ENCODE assay signal across 8 cellular contexts in genomic region chr15:85625431-85625830, GRCh38.
DNase-seq lines count a peak whose midpoint lies in the region; ATAC-seq lines count a peak whose summit lies in the region.

No MANE protein-coding gene starts in this region.

- H3K4me1 ChIP-seq in trophoblast cell (ENCODE audit: control insufficient read depth in 1 of 2, insufficient read depth in 2 of 2, low read length in 2 of 2): peaks cover 0 to 3% of the 10 kb centered on the region in 2 experiments

- H3K79me2 ChIP-seq in trophoblast cell (ENCODE audit: control insufficient read depth, insufficient read depth, low read length, poor library complexity): no peaks in the 10 kb centered on the region

- H3K27ac Mint-ChIP-seq in activated naive CD8-positive, alpha-beta T cell treated with anti-CD3 and anti-CD28 coated beads, Interleukin-2, amount 10 ng/mL, durations not matched to agents 7 days and 5 days: peak overlapping the region; percentile 53

- H3K79me1 ChIP-seq in trophoblast cell (ENCODE audit: low read length): no peaks in the 10 kb centered on the region

- H3K14ac ChIP-seq in trophoblast cell (ENCODE audit: low read length): no peak overlapping the region

- H2BK120ac ChIP-seq in trophoblast cell (ENCODE audit: insufficient read depth, low read length, poor library complexity): no peak overlapping the region

- no peaks in the 10 kb centered on the region for H3K9me3 Mint-ChIP-seq in activated naive CD8-positive, alpha-beta T cell treated with anti-CD3 and anti-CD28 coated beads, Interleukin-2, amount 10 ng/mL, durations not matched to agents 7 days and 5 days

- H3K27me3 ChIP-seq in trophoblast cell (ENCODE audit: insufficient read depth, low read length): no peaks in the 10 kb centered on the region

- no peak overlapping the region for H3K4me2 ChIP-seq in trophoblast cell (ENCODE audit: low read length)

- peak; percentile 10 for ATAC-seq in GM18520 (IDR thresholded peaks at IDR 0.05; ENCODE audit: unreplicated experiment)
- ATAC-seq in HG02973 (IDR thresholded peaks at IDR 0.05; ENCODE audit: unreplicated experiment): peak; percentile 15
- peak; percentile 31 for ATAC-seq in activated naive CD8-positive, alpha-beta T cell treated with anti-CD3 and anti-CD28 coated beads, Interleukin-2, amount 10 ng/mL, durations not matched to agents 7 days and 5 days (ENCODE audit: low read depth)

- no peak overlapping the region for H3K9ac ChIP-seq in trophoblast cell (ENCODE audit: low read length)

- no peak overlapping the region for H3K18ac ChIP-seq in trophoblast cell (ENCODE audit: low read length)

- WGBS in trophoblast cell (ENCODE audit: extremely low coverage, insufficient coverage, insufficient read length): no CpG with 5 or more reads among the region's 6 CpGs

- H3K36me3 Mint-ChIP-seq in activated naive CD8-positive, alpha-beta T cell treated with anti-CD3 and anti-CD28 coated beads, Interleukin-2, amount 10 ng/mL, durations not matched to agents 7 days and 5 days: peaks cover 24% of the 10 kb centered on the region

- H2BK12ac ChIP-seq in trophoblast cell (ENCODE audit: low read length): peak overlapping the region; percentile 6

- H3K9me3 ChIP-seq in trophoblast cell (ENCODE audit: insufficient read depth, low read depth, low read length): no peaks in the 10 kb centered on the region

- no peak overlapping the region for H2AK5ac ChIP-seq in trophoblast cell (ENCODE audit: low read length)

- H2BK5ac ChIP-seq in trophoblast cell (ENCODE audit: low read depth, low read length, poor library complexity): no peak overlapping the region

- no peak overlapping the region for H3K27ac ChIP-seq in trophoblast cell (ENCODE audit: low read depth, low read length)

- no peak overlapping the region for H4K8ac ChIP-seq in trophoblast cell (ENCODE audit: low read depth, low read length)

- no peak for DNase-seq in activated naive CD8-positive, alpha-beta T cell treated with anti-CD3 and anti-CD28 coated beads, Interleukin-2, amount 10 ng/mL, durations not matched to agents 7 days and 5 days
- DNase-seq in trophoblast cell (no peak), NCI-H1436 (lab: John Stamatoyannopoulos, UW) (no peak), iPS-NIHi11 (ENCODE audit: low spot score) (no peak), AG08395 (ENCODE audit: low spot score) (no peak), Kasumi-1 (lab: John Stamatoyannopoulos, UW) (no peak)

- no peak overlapping the region for H4K91ac ChIP-seq in trophoblast cell (ENCODE audit: low read depth, low read length)

- no peak overlapping the region for H3K23ac ChIP-seq in trophoblast cell (ENCODE audit: low read length)

- H3K4ac ChIP-seq in trophoblast cell (ENCODE audit: low read depth, low read length): no peak overlapping the region

- H3K4me1 Mint-ChIP-seq in activated naive CD8-positive, alpha-beta T cell treated with anti-CD3 and anti-CD28 coated beads, Interleukin-2, amount 10 ng/mL, durations not matched to agents 7 days and 5 days: peaks cover 54% of the 10 kb centered on the region

- no peak overlapping the region for H3K4me3 ChIP-seq in trophoblast cell (ENCODE audit: low read depth, low read length)

- POLR2A ChIA-PET in activated naive CD8-positive, alpha-beta T cell treated with anti-CD3 and anti-CD28 coated beads, Interleukin-2, amount 10 ng/mL, durations not matched to agents 7 days and 5 days (lab: Charles Lee): interaction anchor here (0.7 to 2.0 kb wide), 7 partner anchors 21 to 80 kb away, joined by 3 to 8 read pairs (median 3); no protein-coding TSS in a partner anchor

- no peak overlapping the region for H4K12ac ChIP-seq in trophoblast cell (ENCODE audit: low read depth, low read length)

- H3K36me3 ChIP-seq in trophoblast cell (ENCODE audit: control insufficient read depth in 1 of 2, insufficient read depth in 2 of 2, low read length in 2 of 2): peaks cover 0 to 2% of the 10 kb centered on the region in 2 experiments

- H3K27me3 Mint-ChIP-seq in activated naive CD8-positive, alpha-beta T cell treated with anti-CD3 and anti-CD28 coated beads, Interleukin-2, amount 10 ng/mL, durations not matched to agents 7 days and 5 days: no peaks in the 10 kb centered on the region

- no peak overlapping the region for H2AFZ ChIP-seq in trophoblast cell (ENCODE audit: insufficient read depth, low read length, poor library complexity)

- H3K4me3 Mint-ChIP-seq in activated naive CD8-positive, alpha-beta T cell treated with anti-CD3 and anti-CD28 coated beads, Interleukin-2, amount 10 ng/mL, durations not matched to agents 7 days and 5 days: peak overlapping the region; percentile 71
